Comparison of ENCODE assay signal across 9 cellular contexts in genomic region chr6:20564269-20564668, GRCh38. TPM values are rescaled to one million over a fixed set of nuclear protein-coding genes. Genes with fewer than 3 reads are reported as not detected.
DNase-seq lines count a peak whose midpoint lies in the region; ATAC-seq, FAIRE-seq and TF ChIP-seq lines count a peak whose summit lies in the region.
"Had no signal": no experiment of that assay in that cellular context is flagged by ENCODE, and none has a peak within 500 bp of the region (broad histone marks: within the 10 kb centered on the region; RNA-seq: fewer than 3 reads in every experiment).

No MANE protein-coding gene starts in this region.

- no peak for TF ChIP-seq POLR2A in NB4 (IDR thresholded peaks at IDR 0.05; ENCODE audit: extremely low read depth, insufficient read length)

- peaks cover 17% of the 10 kb centered on the region for H3K4me1 Mint-ChIP-seq in nephron
- peaks cover 8% of the 10 kb centered on the region for H3K4me1 Mint-ChIP-seq in activated CD4-positive, alpha-beta T cell treated with anti-CD3 and anti-CD28 coated beads, Interleukin-2, amount 10 ng/mL, durations not matched to agents 24 days and 14 days

- H3K36me3 Mint-ChIP-seq in nephron (ENCODE audit: low read depth): peaks cover 7% of the 10 kb centered on the region
- H3K36me3 Mint-ChIP-seq in activated CD4-positive, alpha-beta T cell treated with anti-CD3 and anti-CD28 coated beads, Interleukin-2, amount 10 ng/mL, durations not matched to agents 24 days and 14 days (ENCODE audit: low read depth): peaks cover 9% of the 10 kb centered on the region

- peak overlapping the region in 1 of 3 experiments; percentile 48 for H3K27ac Mint-ChIP-seq in nephron
- H3K27ac Mint-ChIP-seq in activated CD4-positive, alpha-beta T cell treated with anti-CD3 and anti-CD28 coated beads, Interleukin-2, amount 10 ng/mL, durations not matched to agents 24 days and 14 days: no peak overlapping the region
- H3K27ac Mint-ChIP-seq: CD8-positive, alpha-beta memory T cell had no signal

- TF ChIP-seq CTCF in NB4 (IDR thresholded peaks at IDR 0.05; ENCODE audit: low read depth, low read length) (peak; percentile 21), bronchial epithelial cell (IDR thresholded peaks at IDR 0.05; ENCODE audit: insufficient read depth, low read length, severe bottlenecking) (peak; percentile 14), nephron (IDR thresholded peaks at IDR 0.05; ENCODE audit: unreplicated experiment in 3 of 3) (peak; percentile 53 to 81 (median 58))

- no peaks in the 10 kb centered on the region for H3K27me3 Mint-ChIP-seq in nephron (ENCODE audit: low read depth)
- no peaks in the 10 kb centered on the region for H3K27me3 Mint-ChIP-seq in activated CD4-positive, alpha-beta T cell treated with anti-CD3 and anti-CD28 coated beads, Interleukin-2, amount 10 ng/mL, durations not matched to agents 24 days and 14 days
- H3K27me3 Mint-ChIP-seq: CD8-positive, alpha-beta memory T cell had no signal

- no peaks in the 10 kb centered on the region for H3K9me3 Mint-ChIP-seq in nephron
- H3K9me3 Mint-ChIP-seq in activated CD4-positive, alpha-beta T cell treated with anti-CD3 and anti-CD28 coated beads, Interleukin-2, amount 10 ng/mL, durations not matched to agents 24 days and 14 days: no peaks in the 10 kb centered on the region
- H3K9me3 Mint-ChIP-seq: CD8-positive, alpha-beta memory T cell had no signal

- H3K4me3 Mint-ChIP-seq in nephron: no peak overlapping the region
- no peak overlapping the region for H3K4me3 Mint-ChIP-seq in activated CD4-positive, alpha-beta T cell treated with anti-CD3 and anti-CD28 coated beads, Interleukin-2, amount 10 ng/mL, durations not matched to agents 24 days and 14 days
- H3K4me3 Mint-ChIP-seq: CD8-positive, alpha-beta memory T cell had no signal

- no peaks in the 10 kb centered on the region for H3K27me3 ChIP-seq in bronchial epithelial cell (ENCODE audit: control insufficient read depth, insufficient read depth, low read length)

- ATAC-seq in HG02623 (IDR thresholded peaks at IDR 0.05; ENCODE audit: unreplicated experiment): no peak
- ATAC-seq in HG03571 (IDR thresholded peaks at IDR 0.05; ENCODE audit: unreplicated experiment): no peak

- no peaks in the 10 kb centered on the region for H3K36me3 ChIP-seq in bronchial epithelial cell (ENCODE audit: control insufficient read depth, insufficient read depth, low read length)

- no peak for FAIRE-seq in bronchial epithelial cell (lab: Jason Lieb, UNC)

- H3K4me3 ChIP-seq in NB4 (ENCODE audit: low read depth, low read length): no peak overlapping the region
- no peak overlapping the region for H3K4me3 ChIP-seq in bronchial epithelial cell (ENCODE audit: low read depth, low read length)

- intact Hi-C loops in activated CD4-positive, alpha-beta T cell treated with anti-CD3 and anti-CD28 coated beads, Interleukin-2, amount 10 ng/mL, durations not matched to agents 24 days and 14 days (cut with micrococcal nuclease): loop anchor here (1.0 kb wide), 1 partner anchor 1025 kb away; no protein-coding TSS in a partner anchor

- DNase-seq in NCI-H146 treated with DMSO at 0.1 percent for 48 hours (lab: John Stamatoyannopoulos, UW; ENCODE audit: unreplicated experiment): peak; percentile 32
- DNase-seq in NCI-H146 (lab: John Stamatoyannopoulos, UW): no peak
- peak; percentile 38 for DNase-seq in NB4 (ENCODE audit: low read depth)
- peak; percentile 20 for DNase-seq in bronchial epithelial cell (ENCODE audit: low read depth)
- no peak for DNase-seq in activated CD4-positive, alpha-beta T cell treated with anti-CD3 and anti-CD28 coated beads, Interleukin-2, amount 10 ng/mL, durations not matched to agents 24 days and 14 days

RNA-seq across cellular contexts. Expression of gene CDKAL1, which starts 30.0 kb away (rescaled TPM):
- total RNA-seq in bronchial epithelial cell: 13.4 and 16.9 TPM in 2 replicates
- total RNA-seq in activated CD4-positive, alpha-beta T cell treated with anti-CD3 and anti-CD28 coated beads, Interleukin-2, amount 10 ng/mL, durations not matched to agents 24 days and 14 days: 28.5 and 29.1 TPM in 2 replicates

Comparison
In these comparisons a context has a peak if more than half of its experiments do, and no peak if none do; other contexts are left out.
1. DNase-seq: peak in NCI-H146 treated with DMSO at 0.1 percent for 48 hours (single experiment), NB4 (single experiment) and bronchial epithelial cell (single experiment); none in NCI-H146 (single experiment) and activated CD4-positive, alpha-beta T cell treated with anti-CD3 and anti-CD28 coated beads, Interleukin-2, amount 10 ng/mL, durations not matched to agents 24 days and 14 days (single experiment).
2. Peak in every context shown above with its lines, with median percentiles within 50 percentile points of each other: CTCF ChIP-seq.